In genomic region chr4:140187316-140187695, GRCh38 we compare ENCODE assay signal across 1 cellular context.
TF ChIP-seq lines count a peak whose summit lies in the region.

No MANE protein-coding gene starts in this region.

TF ChIP-seq in IMR-90, 13 proteins besides CTCF, POLR2A, EP300 and RAD21:
- no peak for TF ChIP-seq RFX5 (IDR thresholded peaks at IDR 0.05; ENCODE audit: low read depth, low read length)
- no peak for TF ChIP-seq NFE2L2 (IDR thresholded peaks at IDR 0.05; ENCODE audit: low read depth, low read length)
- TF ChIP-seq CHD1 (IDR thresholded peaks at IDR 0.05; ENCODE audit: low read depth, low read length): no peak
- TF ChIP-seq FOS (IDR thresholded peaks at IDR 0.05; ENCODE audit: low read depth, low read length): no peak
- TF ChIP-seq CEBPB (IDR thresholded peaks at IDR 0.05; ENCODE audit: low read depth, low read length): no peak
- no peak for TF ChIP-seq MAFK (IDR thresholded peaks at IDR 0.05; ENCODE audit: low read depth, low read length)
- TF ChIP-seq MXI1 (IDR thresholded peaks at IDR 0.05; ENCODE audit: borderline replicate concordance, low read depth, low read length): no peak
- no peak for TF ChIP-seq USF2 (IDR thresholded peaks at IDR 0.05; ENCODE audit: low read depth, low read length)
- TF ChIP-seq RCOR1 (IDR thresholded peaks at IDR 0.05; ENCODE audit: insufficient replicate concordance, low read length): no peak
- no peak for TF ChIP-seq MAZ (IDR thresholded peaks at IDR 0.05; ENCODE audit: borderline replicate concordance, low read depth, low read length)
- TF ChIP-seq ELK1 (IDR thresholded peaks at IDR 0.05; ENCODE audit: borderline replicate concordance, low read depth, low read length): no peak
- TF ChIP-seq SMC3 (IDR thresholded peaks at IDR 0.05; ENCODE audit: low read depth, low read length): no peak
- TF ChIP-seq BHLHE40 (IDR thresholded peaks at IDR 0.05; ENCODE audit: low read depth, low read length): no peak
